ENCODE assay signal across 1 cellular context in the genomic region with DNA sequence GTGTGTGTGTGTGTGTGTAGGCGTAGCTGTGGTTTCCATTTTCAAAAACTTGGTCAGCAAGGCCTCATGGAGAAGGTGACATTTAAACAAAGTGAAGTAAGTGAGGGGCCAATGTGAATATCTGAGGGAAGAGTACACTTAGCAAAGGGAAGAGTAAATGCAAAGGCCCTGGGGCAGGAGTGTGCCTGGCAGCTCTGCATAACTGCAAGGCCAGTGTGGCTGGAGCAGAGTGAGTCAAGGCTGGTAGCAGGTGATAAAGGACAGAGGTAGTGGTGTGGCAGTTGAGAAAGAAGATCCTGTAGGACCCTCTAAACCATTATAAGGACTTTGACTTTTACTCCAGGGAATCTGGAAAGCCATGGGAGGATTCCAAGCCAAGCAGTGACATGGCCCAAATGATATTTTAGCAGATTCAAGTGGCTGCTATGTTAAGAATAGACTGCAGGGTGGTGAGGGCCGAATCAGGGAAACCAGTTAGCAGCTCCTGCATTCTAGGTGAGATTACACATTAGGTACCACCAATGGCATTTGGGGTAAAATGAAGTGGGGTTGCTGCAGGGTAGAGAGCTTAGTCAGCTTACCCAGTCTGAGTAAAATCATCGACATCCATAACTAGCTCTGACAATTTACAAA.
TF ChIP-seq lines count a peak whose summit lies in the region.

No MANE protein-coding gene starts in this region.

TF ChIP-seq in GM12878, 131 proteins besides CTCF, POLR2A, EP300 and RAD21:
- TF ChIP-seq POU2F2 (IDR thresholded peaks at IDR 0.05; ENCODE audit: borderline replicate concordance, low read depth, low read length) (no peak), TARDBP (IDR thresholded peaks at IDR 0.05; ENCODE audit: borderline replicate concordance) (no peak), ZNF217 (IDR thresholded peaks at IDR 0.05) (no peak), LARP7 (IDR thresholded peaks at IDR 0.05) (no peak), SUZ12 (IDR thresholded peaks at IDR 0.05; ENCODE audit: unreplicated experiment) (no peak), SMC3 (IDR thresholded peaks at IDR 0.05; ENCODE audit: borderline replicate concordance, low read length) (no peak), MYB (IDR thresholded peaks at IDR 0.05; ENCODE audit: borderline replicate concordance, low read depth, low read length) (no peak), CEBPZ (IDR thresholded peaks at IDR 0.05; ENCODE audit: low read depth, low read length) (no peak), MYC (IDR thresholded peaks at IDR 0.05; ENCODE audit: insufficient read depth, insufficient read length, insufficient replicate concordance, low read length, severe bottlenecking) (no peak)
- TF ChIP-seq, protein P1, sequence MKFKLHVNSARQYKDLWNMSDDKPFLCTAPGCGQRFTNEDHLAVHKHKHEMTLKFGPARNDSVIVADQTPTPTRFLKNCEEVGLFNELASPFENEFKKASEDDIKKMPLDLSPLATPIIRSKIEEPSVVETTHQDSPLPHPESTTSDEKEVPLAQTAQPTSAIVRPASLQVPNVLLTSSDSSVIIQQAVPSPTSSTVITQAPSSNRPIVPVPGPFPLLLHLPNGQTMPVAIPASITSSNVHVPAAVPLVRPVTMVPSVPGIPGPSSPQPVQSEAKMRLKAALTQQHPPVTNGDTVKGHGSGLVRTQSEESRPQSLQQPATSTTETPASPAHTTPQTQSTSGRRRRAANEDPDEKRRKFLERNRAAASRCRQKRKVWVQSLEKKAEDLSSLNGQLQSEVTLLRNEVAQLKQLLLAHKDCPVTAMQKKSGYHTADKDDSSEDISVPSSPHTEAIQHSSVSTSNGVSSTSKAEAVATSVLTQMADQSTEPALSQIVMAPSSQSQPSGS (IDR thresholded peaks at IDR 0.05; ENCODE audit: low read length) = no peak
